ENCODE assay signal across 11 cellular contexts in the genomic region with DNA sequence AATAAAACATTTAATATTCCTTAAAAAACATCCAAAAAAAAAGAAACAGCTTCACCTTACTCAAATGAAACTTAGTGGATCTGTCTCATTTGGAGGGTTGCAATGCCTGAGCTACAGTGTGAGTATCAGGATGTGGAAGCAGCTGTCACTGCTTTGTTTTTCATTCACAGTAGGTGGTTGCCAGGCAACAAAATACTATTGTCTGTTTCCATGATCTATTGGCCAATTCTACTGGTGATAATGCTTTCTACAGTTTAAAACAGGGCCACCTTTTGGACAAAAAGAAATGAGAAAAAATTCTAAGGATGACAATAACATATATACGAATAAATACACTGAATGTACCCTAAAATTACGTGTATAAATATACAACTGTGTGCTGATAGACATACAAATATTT. TPM values are rescaled to one million over a fixed set of nuclear protein-coding genes. Genes with fewer than 3 reads are reported as not detected.
A peak's percentile ranks its signal among the peaks of the same experiment; 100 is the strongest.
DNase-seq lines count a peak whose midpoint lies in the region; ATAC-seq, FAIRE-seq and TF ChIP-seq lines count a peak whose summit lies in the region.
"Had no signal": no experiment of that assay in that cellular context is flagged by ENCODE, and none has a peak within 500 bp of the region (broad histone marks: within the 10 kb centered on the region; RNA-seq: fewer than 3 reads in every experiment).

No MANE protein-coding gene starts in this region.

- TF ChIP-seq POLR2A in GM12891 (IDR thresholded peaks at IDR 0.05; ENCODE audit: low read depth, low read length) = no peak

- DNase-seq in AG08395 (ENCODE audit: low spot score) = peak; percentile 32
- DNase-seq in HEK293T (ENCODE audit: extremely low spot score) = no peak
- DNase-seq in NCI-H69 (lab: John Stamatoyannopoulos, UW) = peak; percentile 83
- DNase-seq in fibroblast of the conjunctiva (ENCODE audit: low read depth) = peak; percentile 59
- no peak for DNase-seq in GM12891 (ENCODE audit: insufficient read length, low spot score)
- DNase-seq in ACHN = no peak
- DNase-seq: activated CD8-positive, alpha-beta T cell treated with anti-CD3 and anti-CD28 coated beads for 36 hours had no signal

- FAIRE-seq in GM12891 (lab: Jason Lieb, UNC) = no peak
- FAIRE-seq: colon had no signal

- in situ Hi-C loops in ACHN (cut with HindIII; ENCODE audit: low pct_ligation_motif_present, low pct_unique_long_range_greater_than_20kb, low sequenced_read_pairs) = no loop called here

- CTCF ChIA-PET in HEK293T (lab: Yijun Ruan, JAX) = no interaction called here

- no peak for ATAC-seq in HG02973 (IDR thresholded peaks at IDR 0.05; ENCODE audit: unreplicated experiment)
- ATAC-seq in esophagus mucosa = no peak
- ATAC-seq: activated CD8-positive, alpha-beta T cell treated with anti-CD3 and anti-CD28 coated beads for 36 hours had no signal

- POLR2A ChIA-PET in HEK293T (lab: Yijun Ruan, JAX) = no interaction called here

TF ChIP-seq in HEK293T, 16 proteins besides CTCF, POLR2A, EP300 and RAD21:
- TF ChIP-seq NFRKB (IDR thresholded peaks at IDR 0.05) (no peak), SP1 (IDR thresholded peaks at IDR 0.05) (no peak), TARDBP (IDR thresholded peaks at IDR 0.05) (no peak), LEF1 (IDR thresholded peaks at IDR 0.05; ENCODE audit: borderline replicate concordance) (no peak)
- TF ChIP-seq, protein P1, sequence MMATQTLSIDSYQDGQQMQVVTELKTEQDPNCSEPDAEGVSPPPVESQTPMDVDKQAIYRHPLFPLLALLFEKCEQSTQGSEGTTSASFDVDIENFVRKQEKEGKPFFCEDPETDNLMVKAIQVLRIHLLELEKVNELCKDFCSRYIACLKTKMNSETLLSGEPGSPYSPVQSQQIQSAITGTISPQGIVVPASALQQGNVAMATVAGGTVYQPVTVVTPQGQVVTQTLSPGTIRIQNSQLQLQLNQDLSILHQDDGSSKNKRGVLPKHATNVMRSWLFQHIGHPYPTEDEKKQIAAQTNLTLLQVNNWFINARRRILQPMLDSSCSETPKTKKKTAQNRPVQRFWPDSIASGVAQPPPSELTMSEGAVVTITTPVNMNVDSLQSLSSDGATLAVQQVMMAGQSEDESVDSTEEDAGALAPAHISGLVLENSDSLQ (IDR thresholded peaks at IDR 0.05) = 0 out of 2 replicates have a peak, but pooled peaks have one; percentile 3
TF ChIP-seq in HEK293T: peak in this region for 1.

TF ChIP-seq in GM12891, 5 proteins besides CTCF, POLR2A, EP300 and RAD21:
- TF ChIP-seq POU2F2 (IDR thresholded peaks at IDR 0.05; ENCODE audit: low read depth, low read length) (no peak), PAX5 (IDR thresholded peaks at IDR 0.05; ENCODE audit: insufficient read depth, low read length, severe bottlenecking) (no peak), SPI1 (IDR thresholded peaks at IDR 0.05; ENCODE audit: low read depth, low read length) (no peak), POLR2AphosphoS5 (IDR thresholded peaks at IDR 0.05; ENCODE audit: low read depth, low read length) (no peak), TAF1 (IDR thresholded peaks at IDR 0.05; ENCODE audit: low read depth, low read length) (no peak)
TF ChIP-seq in GM12891: peak in this region for 0.

RNA-seq across cellular contexts. Expression of gene ENOX1, which starts 3.0 kb away (rescaled TPM):
- polyA plus RNA-seq in GM12891 (2012; ENCODE audit: low read depth, missing spikeins) = 1.2 TPM
- total RNA-seq in esophagus mucosa = 0.12 TPM
- polyA plus RNA-seq: IgD-negative memory B cell had no signal

Comparison
In these comparisons a context has a peak if more than half of its experiments do, and no peak if none do; other contexts are left out.
1. DNase-seq: peak in AG08395 (single experiment), NCI-H69 (single experiment) and fibroblast of the conjunctiva (single experiment); none in HEK293T (single experiment), GM12891 (single experiment) and ACHN (single experiment).